9 cellular contexts compared by ENCODE assay signal in genomic region chr19:18301718-18302111, GRCh38. TPM values are rescaled to one million over a fixed set of nuclear protein-coding genes. Genes with fewer than 3 reads are reported as not detected.
A peak's percentile ranks its signal among the peaks of the same experiment; 100 is the strongest.
DNase-seq lines count a peak whose midpoint lies in the region; ATAC-seq and TF ChIP-seq lines count a peak whose summit lies in the region.
"Had no signal": no experiment of that assay in that cellular context is flagged by ENCODE, and none has a peak within 500 bp of the region (broad histone marks: within the 10 kb centered on the region; RNA-seq: fewer than 3 reads in every experiment).

No MANE protein-coding gene starts in this region.

- H3K4me3 Mint-ChIP-seq in CD14-positive monocyte: no peak overlapping the region

- no peak overlapping the region for H3K4me3 ChIP-seq in Panc1 (ENCODE audit: low read depth in 2 of 2, low read length in 2 of 2)
- no peak overlapping the region for H3K4me3 ChIP-seq in effector memory CD4-positive, alpha-beta T cell (ENCODE audit: insufficient read depth, low read depth, low read length, poor library complexity, severe bottlenecking)
- no peak overlapping the region for H3K4me3 ChIP-seq in psoas muscle

- in situ Hi-C loops in Panc1 (cut with HindIII; ENCODE audit: low pct_unique_long_range_greater_than_20kb, low sequenced_read_pairs): no loop called here

- WGBS in psoas muscle, 3 donors: 62 to 76% (median 73%) methylated on average over 4 of the region's 4 CpGs

- no peak for ATAC-seq in Panc1
- no peak for ATAC-seq in psoas muscle
- no peak for ATAC-seq in HG03521 (IDR thresholded peaks at IDR 0.05; ENCODE audit: unreplicated experiment)

- intact Hi-C loops in CD14-positive monocyte (cut with micrococcal nuclease): loop anchor here in 1 of 2 donors (1.0 kb wide), 1 partner anchor 10 kb away; no protein-coding TSS in a partner anchor
- intact Hi-C loops in Panc1 (cut with micrococcal nuclease; ENCODE audit: unreplicated experiment): no loop called here
- intact Hi-C loops in psoas muscle (cut with DNase I): loop anchor here in 1 of 2 donors (2.0 kb wide), 1 partner anchor 21 kb away; the partner anchor contains the start of gene JUND

- H3K27ac ChIP-seq in Panc1 (ENCODE audit: low read length): peak overlapping the region; percentile 79
- H3K27ac ChIP-seq in effector memory CD4-positive, alpha-beta T cell (ENCODE audit: insufficient read depth, low read length, poor library complexity, severe bottlenecking): peak overlapping the region; percentile 36
- H3K27ac ChIP-seq in psoas muscle: peak overlapping the region; percentile 95

- H3K27me3 Mint-ChIP-seq in CD14-positive monocyte (ENCODE audit: low read depth in 3 of 3): peaks cover 0 to 5% (median 0%) of the 10 kb centered on the region in 3 donors

- peaks cover 47% of the 10 kb centered on the region for H3K4me1 Mint-ChIP-seq in CD14-positive monocyte

- peak overlapping the region in 4 of 7 donors; percentile 28 to 41 (median 36) for H3K27ac Mint-ChIP-seq in CD14-positive monocyte

- H3K36me3 ChIP-seq in Panc1 (ENCODE audit: control insufficient read depth, insufficient read depth, low read length): no peaks in the 10 kb centered on the region
- H3K36me3 ChIP-seq in effector memory CD4-positive, alpha-beta T cell (ENCODE audit: control insufficient read depth, insufficient read depth, low read length): no peaks in the 10 kb centered on the region
- H3K36me3 ChIP-seq in psoas muscle (ENCODE audit: insufficient read depth in 1 of 2, low read depth in 1 of 2): peaks cover 0 to 3% of the 10 kb centered on the region in 2 donors

- H3K4me1 ChIP-seq in Panc1 (ENCODE audit: control insufficient read depth, insufficient read depth, low read length): peaks cover 39% of the 10 kb centered on the region
- peaks cover 36% of the 10 kb centered on the region for H3K4me1 ChIP-seq in effector memory CD4-positive, alpha-beta T cell (ENCODE audit: control insufficient read depth, insufficient read depth, low read length, poor library complexity, severe bottlenecking)
- peaks cover 56% of the 10 kb centered on the region for H3K4me1 ChIP-seq in psoas muscle

- no TSS peak for BruUV-seq in Panc1 (replicated peaks; lab: Mats Ljungman, UMichigan)

- no peaks in the 10 kb centered on the region for H3K9me3 ChIP-seq in Panc1 (ENCODE audit: control insufficient read depth, insufficient read depth, low read depth, low read length)
- no peaks in the 10 kb centered on the region for H3K9me3 ChIP-seq in effector memory CD4-positive, alpha-beta T cell (ENCODE audit: control insufficient read depth, low read length)
- no peaks in the 10 kb centered on the region for H3K9me3 ChIP-seq in psoas muscle

- TF ChIP-seq CTCF in CD14-positive monocyte (IDR thresholded peaks at IDR 0.05) (no peak), Panc1 (IDR thresholded peaks at IDR 0.05) (no peak), psoas muscle (IDR thresholded peaks at IDR 0.05) (no peak)

- POLR2A ChIA-PET in Panc1 (lab: Charles Lee): no interaction called here

- peaks cover 1 to 4% of the 10 kb centered on the region in 2 donors for H3K36me3 Mint-ChIP-seq in CD14-positive monocyte

- peaks cover 0 to 3% (median 0%) of the 10 kb centered on the region in 7 donors for H3K9me3 Mint-ChIP-seq in CD14-positive monocyte

- CTCF ChIA-PET in Panc1 (lab: Charles Lee): interaction anchor here (0.7 kb wide), 1 partner anchor 112 kb away, joined by 7 read pairs; no protein-coding TSS in a partner anchor

- H3K27me3 ChIP-seq in Panc1 (ENCODE audit: control insufficient read depth, insufficient read depth, low read length) (no peaks in the 10 kb centered on the region), psoas muscle (ENCODE audit: insufficient read depth in 3 of 3, low read length in 2 of 3) (no peaks in the 10 kb centered on the region)
- no peaks in the 10 kb centered on the region for H3K27me3 ChIP-seq in effector memory CD4-positive, alpha-beta T cell (replicated peaks; ENCODE audit: control insufficient read depth, insufficient read depth, low read length, poor library complexity, severe bottlenecking)

- DNase-seq in CD14-positive monocyte (ENCODE audit: low spot score) (no peak), Panc1 (ENCODE audit: low read depth, low spot score) (no peak), psoas muscle (no peak), COR-L47 (lab: John Stamatoyannopoulos, UW) (no peak), NCI-H2029 treated with DMSO at 0.1 percent for 48 hours (lab: John Stamatoyannopoulos, UW) (no peak), NCI-H2227 (lab: John Stamatoyannopoulos, UW; ENCODE audit: unreplicated experiment) (no peak)
- DNase-seq in effector memory CD4-positive, alpha-beta T cell: no peak
- DNase-seq: NCI-H1092 treated with DMSO at 0.1 percent for 48 hours had no signal

RNA-seq across cellular contexts. Expression of gene JUND, which starts 20.3 kb away (rescaled TPM):
- polyA plus RNA-seq in CD14-positive monocyte (10 to 100 TPM; 22.5 to 86.9 TPM), psoas muscle (10 to 100 TPM; 22.7 to 40.3 (median 38.9) TPM)
- total RNA-seq in Panc1 (2021; ENCODE audit: unreplicated experiment) (130 TPM), psoas muscle (10 to 100 TPM; 68.0 to 77.1 (median 72.1) TPM)
- 179 TPM for polyA plus RNA-seq in Panc1 (2012; ENCODE audit: insufficient read length)

RNA-seq across cellular contexts. Expression of gene LSM4, which starts 21.2 kb away (rescaled TPM):
- polyA plus RNA-seq in CD14-positive monocyte (100 to 1,000 TPM in 1 of 2 donors, 10 to 100 TPM in 1; 97.0 to 143 TPM), psoas muscle (100 to 1,000 TPM; 118 to 215 (median 139) TPM)
- total RNA-seq in Panc1 (2021; ENCODE audit: unreplicated experiment) (209 TPM), psoas muscle (100 to 1,000 TPM in 2 of 4 donors, 10 to 100 TPM in 2; 87.9 to 136 (median 112) TPM)
- 226 TPM for polyA plus RNA-seq in Panc1 (2012; ENCODE audit: insufficient read length)

RNA-seq across cellular contexts. Expression of gene IQCN, which starts 27.5 kb away (rescaled TPM):
- polyA plus RNA-seq in CD14-positive monocyte (not detected), psoas muscle (under 1 TPM; 0.12 to 0.57 (median 0.17) TPM)
- total RNA-seq in Panc1 (2021; ENCODE audit: unreplicated experiment) (2.5 TPM), psoas muscle (1 to 10 TPM in 1 of 4 donors, under 1 TPM in 3; 0.32 to 1.5 (median 0.43) TPM)
- 2.2 TPM for polyA plus RNA-seq in Panc1 (2012; ENCODE audit: insufficient read length)

RNA-seq across cellular contexts. Expression of gene PGPEP1, which starts 38.7 kb away (rescaled TPM):
- polyA plus RNA-seq in CD14-positive monocyte (10 to 100 TPM; 10.3 TPM), psoas muscle (10 to 100 TPM in 1 of 3 donors, 1 to 10 TPM in 2; 8.0 to 13.8 (median 9.1) TPM)
- total RNA-seq in Panc1 (2021; ENCODE audit: unreplicated experiment) (36.3 TPM), psoas muscle (10 to 100 TPM; 18.3 to 47.8 (median 31.7) TPM)
- 24.0 TPM for polyA plus RNA-seq in Panc1 (2012; ENCODE audit: insufficient read length)

Comparison
In these comparisons a context has a peak if more than half of its experiments do, and no peak if none do; other contexts are left out.
1. H3K27ac ChIP-seq: peak in every context shown above with its lines; median percentile 95 in psoas muscle; 79 in Panc1; 36 in effector memory CD4-positive, alpha-beta T cell.